2 cellular contexts compared by ENCODE assay signal in genomic region chr15:66221126-66221525, GRCh38.
TF ChIP-seq lines count a peak whose summit lies in the region.

No MANE protein-coding gene starts in this region.

TF ChIP-seq in IMR-90, 13 proteins besides CTCF, POLR2A, EP300 and RAD21 (continued from another document):
- TF ChIP-seq ELK1 (IDR thresholded peaks at IDR 0.05; ENCODE audit: borderline replicate concordance, low read depth, low read length) (no peak), MAZ (IDR thresholded peaks at IDR 0.05; ENCODE audit: borderline replicate concordance, low read depth, low read length) (no peak), CEBPB (IDR thresholded peaks at IDR 0.05; ENCODE audit: low read depth, low read length) (no peak), BHLHE40 (IDR thresholded peaks at IDR 0.05; ENCODE audit: low read depth, low read length) (no peak), RCOR1 (IDR thresholded peaks at IDR 0.05; ENCODE audit: insufficient replicate concordance, low read length) (no peak), MXI1 (IDR thresholded peaks at IDR 0.05; ENCODE audit: borderline replicate concordance, low read depth, low read length) (no peak), USF2 (IDR thresholded peaks at IDR 0.05; ENCODE audit: low read depth, low read length) (no peak), CHD1 (IDR thresholded peaks at IDR 0.05; ENCODE audit: low read depth, low read length) (no peak), NFE2L2 (IDR thresholded peaks at IDR 0.05; ENCODE audit: low read depth, low read length) (no peak), RFX5 (IDR thresholded peaks at IDR 0.05; ENCODE audit: low read depth, low read length) (no peak)
TF ChIP-seq in IMR-90: peak in this region for 0.

TF ChIP-seq in WTC11, 78 proteins besides CTCF, POLR2A, EP300 and RAD21 (continued from another document):
- no peak for TF ChIP-seq HMGXB4 (CRISPR knock-in tag; IDR thresholded peaks at IDR 0.05)
- TF ChIP-seq FOXK1 (CRISPR knock-in tag; IDR thresholded peaks at IDR 0.05): no peak
- no peak for TF ChIP-seq CBFB (CRISPR knock-in tag; IDR thresholded peaks at IDR 0.05; ENCODE audit: low read depth)
